Comparison of ENCODE assay signal across 10 cellular contexts in the genomic region with DNA sequence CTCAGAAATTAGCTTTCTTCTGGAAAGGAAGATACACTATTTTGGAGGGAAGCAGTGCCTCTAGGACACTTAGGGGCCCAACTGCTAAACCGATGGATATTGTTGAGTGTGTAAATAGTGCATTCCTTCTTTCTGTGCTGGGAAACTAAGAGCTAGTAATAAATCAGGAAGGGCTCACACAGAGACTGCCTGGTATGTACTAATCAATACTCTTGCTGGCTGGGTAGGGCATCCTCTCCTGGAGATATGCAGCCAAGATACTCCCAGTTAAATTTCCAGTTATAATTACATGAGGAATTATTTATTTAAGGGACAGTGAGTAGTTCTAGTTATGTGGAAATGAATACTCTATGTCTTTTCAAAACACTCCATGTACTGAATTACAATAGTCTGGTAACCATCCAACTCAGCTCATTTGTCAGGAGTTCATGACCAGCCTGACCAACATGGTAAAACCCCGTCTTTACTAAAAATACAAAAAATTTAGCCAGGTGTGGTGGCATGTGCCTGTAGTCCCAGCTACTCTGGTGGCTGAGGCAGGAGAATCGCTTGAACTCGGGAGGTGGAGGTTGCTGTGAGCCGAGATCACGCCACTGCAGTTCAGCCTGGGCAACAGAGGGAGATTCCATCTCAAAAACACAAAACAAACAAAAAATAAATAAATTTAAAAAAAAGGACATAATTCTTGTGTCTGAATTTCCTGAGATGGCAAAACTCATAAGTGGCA.
A peak's percentile ranks its signal among the peaks of the same experiment; 100 is the strongest.
DNase-seq lines count a peak whose midpoint lies in the region; ATAC-seq lines count a peak whose summit lies in the region.
"Had no signal": no experiment of that assay in that cellular context is flagged by ENCODE, and none has a peak within 500 bp of the region (broad histone marks: within the 10 kb centered on the region; RNA-seq: fewer than 3 reads in every experiment).

No MANE protein-coding gene starts in this region.

- WGBS in mesendoderm (ENCODE audit: extremely low coverage, insufficient coverage, low lambda C conversion rate) = no CpG with 5 or more reads among the region's 6 CpGs

- no peaks in the 10 kb centered on the region for H3K27me3 Mint-ChIP-seq in T-helper 1 cell treated with Interleukin-12 subunit alpha and Interleukin-12 subunit beta and Interleukin-4 antibody, amounts not matched to agents 30 μg/mL and 1 μg/mL, for 36 hours (ENCODE audit: low read depth)

- H3K9me3 Mint-ChIP-seq in T-helper 1 cell treated with Interleukin-12 subunit alpha and Interleukin-12 subunit beta and Interleukin-4 antibody, amounts not matched to agents 30 μg/mL and 1 μg/mL, for 36 hours = no peaks in the 10 kb centered on the region

- H3K4me1 Mint-ChIP-seq in T-helper 1 cell treated with Interleukin-12 subunit alpha and Interleukin-12 subunit beta and Interleukin-4 antibody, amounts not matched to agents 30 μg/mL and 1 μg/mL, for 36 hours (ENCODE audit: low read depth) = peaks cover 62% of the 10 kb centered on the region

- H3K4ac ChIP-seq in mesendoderm (ENCODE audit: low read depth, low read length) = no peak overlapping the region

- H3K36me3 Mint-ChIP-seq in T-helper 1 cell treated with Interleukin-12 subunit alpha and Interleukin-12 subunit beta and Interleukin-4 antibody, amounts not matched to agents 30 μg/mL and 1 μg/mL, for 36 hours (ENCODE audit: low read depth) = peaks cover 6% of the 10 kb centered on the region

- no peak overlapping the region for H4K5ac ChIP-seq in mesendoderm (ENCODE audit: low read length)

- H3K4me3 ChIP-seq in SK-N-MC (no peak overlapping the region), mesendoderm (ENCODE audit: low read length) (no peak overlapping the region)
- H3K4me3 ChIP-seq: uterus had no signal

- no peak overlapping the region for H3K9ac ChIP-seq in SK-N-MC (ENCODE audit: insufficient read length)
- H3K9ac ChIP-seq in mesendoderm (ENCODE audit: low read length) = peak overlapping the region; percentile 54

- no peak for DNase-seq in T-helper 1 cell
- peak; percentile 62 for DNase-seq in HT-29 (ENCODE audit: low spot score)
- DNase-seq in SK-N-MC (ENCODE audit: low read depth, low spot score) = no peak
- DNase-seq in mesendoderm = peak; percentile 33
- DNase-seq in amniotic stem cell (lab: John Stamatoyannopoulos, UW) = no peak
- DNase-seq in NCI-H2081 treated with DMSO at 0.1 percent for 48 hours (lab: John Stamatoyannopoulos, UW) = no peak
- DNase-seq: activated effector memory CD4-positive, alpha-beta T cell treated with anti-CD3 and anti-CD28 coated beads, Interleukin-2, amount 50 U/mL, for 16 hours; uterus had no signal

- H3K23ac ChIP-seq in mesendoderm (ENCODE audit: low read length) = no peak overlapping the region

- no peak overlapping the region for H2AK5ac ChIP-seq in mesendoderm (ENCODE audit: low read length)

- peak overlapping the region; percentile 42 for H3K56ac ChIP-seq in mesendoderm (ENCODE audit: low read length)

- H3K79me2 ChIP-seq in mesendoderm (ENCODE audit: control insufficient read depth, insufficient read depth, low read length) = no peaks in the 10 kb centered on the region

- H3K27me3 ChIP-seq in mesendoderm (ENCODE audit: insufficient read depth, low read length, poor library complexity) = no peaks in the 10 kb centered on the region

- H3K27ac ChIP-seq in SK-N-MC (peak overlapping the region; percentile 94), mesendoderm (ENCODE audit: low read depth, low read length) (no peak overlapping the region)

- peak overlapping the region; percentile 39 for H3K18ac ChIP-seq in mesendoderm (ENCODE audit: low read length)

- ATAC-seq in GM19035 (IDR thresholded peaks at IDR 0.05; ENCODE audit: unreplicated experiment) = no peak

- peak overlapping the region; percentile 81 for H3K27ac Mint-ChIP-seq in T-helper 1 cell treated with Interleukin-12 subunit alpha and Interleukin-12 subunit beta and Interleukin-4 antibody, amounts not matched to agents 30 μg/mL and 1 μg/mL, for 36 hours

- no peak overlapping the region for H2BK15ac ChIP-seq in mesendoderm (replicated peaks; ENCODE audit: low read depth)

- peak overlapping the region; percentile 45 for H2BK120ac ChIP-seq in mesendoderm (ENCODE audit: low read depth, low read length)

- H2BK5ac ChIP-seq in mesendoderm (ENCODE audit: low read length) = no peak overlapping the region

- H3K36me3 ChIP-seq in SK-N-MC (ENCODE audit: insufficient read depth, low read length) = no peaks in the 10 kb centered on the region
- no peaks in the 10 kb centered on the region for H3K36me3 ChIP-seq in mesendoderm (ENCODE audit: control insufficient read depth, insufficient read depth, low read length)
- H3K36me3 ChIP-seq: uterus had no signal

- no peaks in the 10 kb centered on the region for H3K79me1 ChIP-seq in mesendoderm (ENCODE audit: low read length)

- H3K4me1 ChIP-seq in mesendoderm (ENCODE audit: control insufficient read depth, low read depth, low read length) = no peaks in the 10 kb centered on the region
- H3K4me1 ChIP-seq: uterus had no signal

- peak overlapping the region; percentile 62 for H3K4me3 Mint-ChIP-seq in T-helper 1 cell treated with Interleukin-12 subunit alpha and Interleukin-12 subunit beta and Interleukin-4 antibody, amounts not matched to agents 30 μg/mL and 1 μg/mL, for 36 hours

- no peak overlapping the region for H3K4me2 ChIP-seq in mesendoderm (ENCODE audit: low read length)

- H3K9me3 ChIP-seq in SK-N-MC (ENCODE audit: low read depth, low read length) = no peaks in the 10 kb centered on the region; the same call in 1 of the 2 replicates
- H3K9me3 ChIP-seq: uterus had no signal

- H4K8ac ChIP-seq in mesendoderm (ENCODE audit: low read depth, low read length) = no peak overlapping the region

Comparison
In these comparisons a context has a peak if more than half of its experiments do, and no peak if none do; other contexts are left out.
1. DNase-seq: peak in HT-29 (single experiment) and mesendoderm (single experiment); none in T-helper 1 cell (0 of 5), SK-N-MC (single experiment), amniotic stem cell (single experiment) and NCI-H2081 treated with DMSO at 0.1 percent for 48 hours (single experiment).